1 cellular context compared by ENCODE assay signal in the genomic region with DNA sequence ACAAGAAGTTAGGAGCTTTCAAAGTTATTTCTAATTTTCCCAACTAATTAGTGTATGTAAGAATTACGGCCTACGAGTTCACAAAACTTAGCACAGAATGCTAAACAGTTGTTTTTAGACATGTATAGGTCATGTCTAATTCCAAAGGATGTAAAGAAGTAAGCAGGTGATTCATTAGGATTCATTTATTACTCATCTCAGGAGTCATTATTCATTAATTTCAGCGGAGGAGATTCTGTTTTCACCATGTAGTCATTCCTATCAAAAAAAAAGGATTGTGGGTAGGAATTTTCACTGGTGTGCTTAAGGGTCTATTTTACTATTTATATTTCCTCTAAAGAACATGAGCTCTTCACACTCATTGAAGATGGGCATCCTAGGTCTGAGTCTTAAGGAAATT.
TF ChIP-seq lines count a peak whose summit lies in the region.

No MANE protein-coding gene starts in this region.

TF ChIP-seq in GM23338, 12 proteins besides CTCF, POLR2A, EP300 and RAD21 (continued from another document):
- TF ChIP-seq, protein P1, sequence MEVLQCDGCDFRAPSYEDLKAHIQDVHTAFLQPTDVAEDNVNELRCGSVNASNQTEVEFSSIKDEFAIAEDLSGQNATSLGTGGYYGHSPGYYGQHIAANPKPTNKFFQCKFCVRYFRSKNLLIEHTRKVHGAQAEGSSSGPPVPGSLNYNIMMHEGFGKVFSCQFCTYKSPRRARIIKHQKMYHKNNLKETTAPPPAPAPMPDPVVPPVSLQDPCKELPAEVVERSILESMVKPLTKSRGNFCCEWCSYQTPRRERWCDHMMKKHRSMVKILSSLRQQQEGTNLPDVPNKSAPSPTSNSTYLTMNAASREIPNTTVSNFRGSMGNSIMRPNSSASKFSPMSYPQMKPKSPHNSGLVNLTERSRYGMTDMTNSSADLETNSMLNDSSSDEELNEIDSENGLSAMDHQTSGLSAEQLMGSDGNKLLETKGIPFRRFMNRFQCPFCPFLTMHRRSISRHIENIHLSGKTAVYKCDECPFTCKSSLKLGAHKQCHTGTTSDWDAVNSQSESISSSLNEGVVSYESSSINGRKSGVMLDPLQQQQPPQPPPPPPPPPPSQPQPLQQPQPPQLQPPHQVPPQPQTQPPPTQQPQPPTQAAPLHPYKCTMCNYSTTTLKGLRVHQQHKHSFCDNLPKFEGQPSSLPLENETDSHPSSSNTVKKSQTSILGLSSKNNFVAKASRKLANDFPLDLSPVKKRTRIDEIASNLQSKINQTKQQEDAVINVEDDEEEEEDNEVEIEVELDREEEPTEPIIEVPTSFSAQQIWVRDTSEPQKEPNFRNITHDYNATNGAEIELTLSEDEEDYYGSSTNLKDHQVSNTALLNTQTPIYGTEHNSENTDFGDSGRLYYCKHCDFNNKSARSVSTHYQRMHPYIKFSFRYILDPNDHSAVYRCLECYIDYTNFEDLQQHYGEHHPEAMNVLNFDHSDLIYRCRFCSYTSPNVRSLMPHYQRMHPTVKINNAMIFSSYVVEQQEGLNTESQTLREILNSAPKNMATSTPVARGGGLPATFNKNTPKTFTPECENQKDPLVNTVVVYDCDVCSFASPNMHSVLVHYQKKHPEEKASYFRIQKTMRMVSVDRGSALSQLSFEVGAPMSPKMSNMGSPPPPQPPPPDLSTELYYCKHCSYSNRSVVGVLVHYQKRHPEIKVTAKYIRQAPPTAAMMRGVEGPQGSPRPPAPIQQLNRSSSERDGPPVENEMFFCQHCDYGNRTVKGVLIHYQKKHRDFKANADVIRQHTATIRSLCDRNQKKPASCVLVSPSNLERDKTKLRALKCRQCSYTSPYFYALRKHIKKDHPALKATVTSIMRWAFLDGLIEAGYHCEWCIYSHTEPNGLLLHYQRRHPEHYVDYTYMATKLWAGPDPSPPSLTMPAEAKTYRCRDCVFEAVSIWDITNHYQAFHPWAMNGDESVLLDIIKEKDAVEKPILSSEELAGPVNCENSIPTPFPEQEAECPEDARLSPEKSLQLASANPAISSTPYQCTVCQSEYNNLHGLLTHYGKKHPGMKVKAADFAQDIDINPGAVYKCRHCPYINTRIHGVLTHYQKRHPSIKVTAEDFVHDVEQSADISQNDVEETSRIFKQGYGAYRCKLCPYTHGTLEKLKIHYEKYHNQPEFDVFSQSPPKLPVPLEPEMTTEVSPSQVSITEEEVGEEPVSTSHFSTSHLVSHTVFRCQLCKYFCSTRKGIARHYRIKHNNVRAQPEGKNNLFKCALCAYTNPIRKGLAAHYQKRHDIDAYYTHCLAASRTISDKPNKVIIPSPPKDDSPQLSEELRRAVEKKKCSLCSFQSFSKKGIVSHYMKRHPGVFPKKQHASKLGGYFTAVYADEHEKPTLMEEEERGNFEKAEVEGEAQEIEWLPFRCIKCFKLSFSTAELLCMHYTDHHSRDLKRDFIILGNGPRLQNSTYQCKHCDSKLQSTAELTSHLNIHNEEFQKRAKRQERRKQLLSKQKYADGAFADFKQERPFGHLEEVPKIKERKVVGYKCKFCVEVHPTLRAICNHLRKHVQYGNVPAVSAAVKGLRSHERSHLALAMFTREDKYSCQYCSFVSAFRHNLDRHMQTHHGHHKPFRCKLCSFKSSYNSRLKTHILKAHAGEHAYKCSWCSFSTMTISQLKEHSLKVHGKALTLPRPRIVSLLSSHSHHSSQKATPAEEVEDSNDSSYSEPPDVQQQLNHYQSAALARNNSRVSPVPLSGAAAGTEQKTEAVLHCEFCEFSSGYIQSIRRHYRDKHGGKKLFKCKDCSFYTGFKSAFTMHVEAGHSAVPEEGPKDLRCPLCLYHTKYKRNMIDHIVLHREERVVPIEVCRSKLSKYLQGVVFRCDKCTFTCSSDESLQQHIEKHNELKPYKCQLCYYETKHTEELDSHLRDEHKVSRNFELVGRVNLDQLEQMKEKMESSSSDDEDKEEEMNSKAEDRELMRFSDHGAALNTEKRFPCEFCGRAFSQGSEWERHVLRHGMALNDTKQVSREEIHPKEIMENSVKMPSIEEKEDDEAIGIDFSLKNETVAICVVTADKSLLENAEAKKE (CRISPR knock-in tag; IDR thresholded peaks at IDR 0.05) = no peak
- TF ChIP-seq ZNF114 (CRISPR knock-in tag; IDR thresholded peaks at IDR 0.05) (no peak), EZH2phosphoT487 (IDR thresholded peaks at IDR 0.05; ENCODE audit: unreplicated experiment) (no peak), CREB1 (CRISPR knock-in tag; IDR thresholded peaks at IDR 0.05; ENCODE audit: low read depth) (no peak), EZH2 (IDR thresholded peaks at IDR 0.05; ENCODE audit: low read depth, unreplicated experiment) (no peak), JUNB (IDR thresholded peaks at IDR 0.05; ENCODE audit: unreplicated experiment) (no peak), STAT1 (IDR thresholded peaks at IDR 0.05; ENCODE audit: unreplicated experiment) (no peak), NANOG (IDR thresholded peaks at IDR 0.05; ENCODE audit: borderline replicate concordance) (no peak)
